22 cellular contexts compared by ENCODE assay signal in genomic region chrX:24574743-24575142, GRCh38.
"Had no signal": no experiment of that assay in that cellular context is flagged by ENCODE, and none has a peak within 500 bp of the region (broad histone marks: within the 10 kb centered on the region; RNA-seq: fewer than 3 reads in every experiment).

No MANE protein-coding gene starts in this region.

- H3K27me3 ChIP-seq: brain microvascular endothelial cell, esophagus muscularis mucosa, right atrium auricular region, tibial artery had no signal

- H3K36me3 ChIP-seq: brain microvascular endothelial cell, esophagus muscularis mucosa, right atrium auricular region, tibial artery had no signal

- H3K36me3 Mint-ChIP-seq: activated CD4-positive, alpha-beta memory T cell treated with anti-CD3 and anti-CD28 coated beads for 36 hours; memory B cell had no signal

- DNase-seq: activated CD4-positive, alpha-beta memory T cell treated with anti-CD3 and anti-CD28 coated beads for 36 hours; activated CD4-positive, CD25-positive, alpha-beta regulatory T cell treated with anti-CD3 and anti-CD28 coated beads, Interleukin-2, amount 50 U/mL, for 72 hours; activated naive CD4-positive, alpha-beta T cell treated with Interleukin-2 at 50 U/mL for 16 hours; activated T-cell treated with anti-CD3 and anti-CD28 coated beads for 4 hours; anterior cingulate cortex; brain microvascular endothelial cell; cortex of kidney; effector CD4-positive, alpha-beta T cell; left ventricle myocardium superior; stimulated activated CD4-positive, alpha-beta T cell treated with anti-CD3 and anti-CD28 coated beads, Interleukin-2, amount 100 ng/mL, for 24 hours; stimulated activated naive CD4-positive, alpha-beta T cell treated with Interleukin-2 at 50 U/mL for 16 hours; tibial artery had no signal

- H3K4me1 Mint-ChIP-seq: activated T-helper 17 cell treated with anti-CD3 and anti-CD28 coated beads, Interleukin-2, amount 50 U/mL, for 72 hours; central memory CD8-positive, alpha-beta T cell; memory B cell had no signal

- H3K4me1 ChIP-seq: esophagus muscularis mucosa, right atrium auricular region had no signal

- H3K9me3 Mint-ChIP-seq: activated CD4-positive, alpha-beta memory T cell treated with anti-CD3 and anti-CD28 coated beads for 36 hours; activated T-helper 17 cell treated with anti-CD3 and anti-CD28 coated beads, Interleukin-2, amount 50 U/mL, for 72 hours; central memory CD8-positive, alpha-beta T cell; memory B cell; neural crest cell; T-helper 1 cell treated with Interleukin-12 subunit alpha and Interleukin-12 subunit beta and Interleukin-4 antibody, amounts not matched to agents 30 μg/mL and 1 μg/mL, for 36 hours had no signal

- H3K4me3 ChIP-seq: esophagus muscularis mucosa, right atrium auricular region, tibial artery had no signal

- H3K27ac ChIP-seq: brain microvascular endothelial cell, esophagus muscularis mucosa, right atrium auricular region, tibial artery, VCaP had no signal

- ATAC-seq: activated T-helper 17 cell treated with anti-CD3 and anti-CD28 coated beads, Interleukin-2, amount 50 U/mL, for 72 hours; left ventricle myocardium superior had no signal

- H3K27me3 Mint-ChIP-seq: activated CD4-positive, alpha-beta memory T cell treated with anti-CD3 and anti-CD28 coated beads for 36 hours; activated T-helper 17 cell treated with anti-CD3 and anti-CD28 coated beads, Interleukin-2, amount 50 U/mL, for 72 hours; progenitor cell of endocrine pancreas had no signal

- H3K9me3 ChIP-seq: esophagus muscularis mucosa, right atrium auricular region, tibial artery had no signal

- H3K27ac Mint-ChIP-seq: activated CD4-positive, alpha-beta memory T cell treated with anti-CD3 and anti-CD28 coated beads for 36 hours; activated T-helper 17 cell treated with anti-CD3 and anti-CD28 coated beads, Interleukin-2, amount 50 U/mL, for 72 hours; memory B cell; progenitor cell of endocrine pancreas; T-helper 1 cell treated with Interleukin-12 subunit alpha and Interleukin-12 subunit beta and Interleukin-4 antibody, amounts not matched to agents 30 μg/mL and 1 μg/mL, for 36 hours had no signal

- FAIRE-seq: urothelium cell line had no signal

- H3K4me3 Mint-ChIP-seq: activated CD4-positive, alpha-beta memory T cell treated with anti-CD3 and anti-CD28 coated beads for 36 hours; activated T-helper 17 cell treated with anti-CD3 and anti-CD28 coated beads, Interleukin-2, amount 50 U/mL, for 72 hours; central memory CD8-positive, alpha-beta T cell; memory B cell; neural crest cell; T-helper 1 cell treated with Interleukin-12 subunit alpha and Interleukin-12 subunit beta and Interleukin-4 antibody, amounts not matched to agents 30 μg/mL and 1 μg/mL, for 36 hours had no signal
